7 cellular contexts compared by ENCODE assay signal in the genomic region with DNA sequence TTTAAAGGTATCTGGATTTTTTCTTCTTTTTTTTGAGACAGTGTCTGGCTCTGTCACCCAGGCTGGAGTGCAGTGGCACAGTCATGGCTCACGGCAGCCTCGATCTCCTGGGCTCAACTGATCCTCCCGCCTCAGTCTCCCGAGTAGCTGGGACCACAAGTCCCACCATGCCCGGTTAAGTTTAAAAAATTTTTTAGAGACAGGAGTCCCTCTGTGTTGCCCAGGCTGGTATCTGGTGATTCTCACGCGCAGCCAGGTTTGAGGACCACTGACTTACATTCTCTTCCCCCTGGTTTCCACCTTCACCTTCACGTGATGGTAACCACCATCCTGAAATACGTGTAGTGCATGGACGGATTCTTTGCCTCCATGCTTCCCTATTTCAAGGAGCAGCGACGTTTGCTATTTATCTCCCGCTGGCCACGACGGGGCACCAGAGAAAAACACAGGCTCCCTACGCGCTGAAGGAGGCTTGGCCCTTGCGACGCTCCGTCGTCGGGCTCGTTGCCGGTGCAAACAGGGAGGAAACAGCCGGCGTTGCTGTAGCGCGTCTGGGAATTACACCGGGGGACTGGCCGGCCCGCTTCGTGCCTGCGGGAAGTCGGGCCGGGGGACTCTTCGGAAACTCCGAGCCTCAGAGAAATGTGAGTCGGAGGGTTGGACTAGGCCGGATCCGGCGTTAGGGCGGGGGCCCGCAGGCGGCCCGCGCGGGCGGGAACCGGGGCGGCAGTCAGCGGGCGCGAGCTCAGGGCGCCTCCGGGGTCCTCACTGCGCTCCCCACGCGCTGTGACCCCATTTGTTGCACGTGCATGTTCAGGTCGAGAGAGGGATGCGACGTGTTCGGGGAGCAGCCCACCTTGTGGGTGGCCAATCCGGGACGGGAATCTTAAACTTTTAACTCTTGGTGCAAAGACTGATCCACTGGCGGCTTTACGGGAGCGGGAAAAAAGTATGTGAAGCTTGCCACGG. TPM values are rescaled to one million over a fixed set of nuclear protein-coding genes. Genes with fewer than 3 reads are reported as not detected.
DNase-seq lines count a peak whose midpoint lies in the region; ATAC-seq, FAIRE-seq and TF ChIP-seq lines count a peak whose summit lies in the region.

A gene with protein sequence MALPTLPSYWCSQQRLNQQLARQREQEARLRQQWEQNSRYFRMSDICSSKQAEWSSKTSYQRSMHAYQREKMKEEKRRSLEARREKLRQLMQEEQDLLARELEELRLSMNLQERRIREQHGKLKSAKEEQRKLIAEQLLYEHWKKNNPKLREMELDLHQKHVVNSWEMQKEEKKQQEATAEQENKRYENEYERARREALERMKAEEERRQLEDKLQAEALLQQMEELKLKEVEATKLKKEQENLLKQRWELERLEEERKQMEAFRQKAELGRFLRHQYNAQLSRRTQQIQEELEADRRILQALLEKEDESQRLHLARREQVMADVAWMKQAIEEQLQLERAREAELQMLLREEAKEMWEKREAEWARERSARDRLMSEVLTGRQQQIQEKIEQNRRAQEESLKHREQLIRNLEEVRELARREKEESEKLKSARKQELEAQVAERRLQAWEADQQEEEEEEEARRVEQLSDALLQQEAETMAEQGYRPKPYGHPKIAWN (plus strand): TSS at position 492 of the 969 bp plus-strand sequence. CDS start 2,753 bp downstream, outside the sequence.

- H3K27me3 Mint-ChIP-seq in WTC11 (ENCODE audit: low read depth) (peaks cover 99% of the 10 kb centered on the region), immature natural killer cell (ENCODE audit: low read depth in 3 of 3) (peaks cover 0 to 5% (median 5%) of the 10 kb centered on the region in 3 donors)

- peak; percentile 90 for FAIRE-seq in GM18507 (lab: Jason Lieb, UNC)

- ATAC-seq in HG03103 (IDR thresholded peaks at IDR 0.05; ENCODE audit: low read depth, unreplicated experiment): peak; percentile 64
- peak; percentile 49 for ATAC-seq in WTC11

- peak within 1 kb of the TSS; percentile 85 for H3K4me3 Mint-ChIP-seq in WTC11
- H3K4me3 Mint-ChIP-seq in immature natural killer cell: peak within 1 kb of the TSS; percentile 91 to 99 (median 92)

- POLR2A ChIA-PET in WTC11 (lab: Charles Lee): interaction anchor here (0.7 to 1.4 kb wide), 3 partner anchors 10 to 46 kb away, joined by 3 to 4 read pairs (median 3); no protein-coding TSS in a partner anchor

- H3K36me3 Mint-ChIP-seq in WTC11 (peaks cover 19% of the 10 kb centered on the region), immature natural killer cell (peaks cover 9 to 14% (median 13%) of the 10 kb centered on the region in 3 donors)

- H3K4me1 Mint-ChIP-seq in WTC11 (peaks cover 24% of the 10 kb centered on the region), immature natural killer cell (peaks cover 27 to 36% of the 10 kb centered on the region in 2 donors)

- H3K27ac Mint-ChIP-seq in WTC11: peak within 1 kb of the TSS; percentile 81
- peak within 1 kb of the TSS; percentile 90 to 100 (median 97) for H3K27ac Mint-ChIP-seq in immature natural killer cell

- no peak for TF ChIP-seq CTCF in WTC11 (IDR thresholded peaks at IDR 0.05)
- TF ChIP-seq CTCF in cardiac fibroblast (IDR thresholded peaks at IDR 0.05; ENCODE audit: low read depth, low read length): peak; percentile 49

- CTCF ChIA-PET in WTC11 (lab: Charles Lee): interaction anchor here (1.0 to 2.8 kb wide), 12 partner anchors 9 to 94 kb away, joined by 3 to 36 read pairs (median 4); a partner anchor contains a TSS

- peak within 1 kb of the TSS; percentile 71 to 80 for H3K4me3 ChIP-seq in cardiac fibroblast (replicated peaks in 1 of 2; ENCODE audit: low read depth in 2 of 2, low read length in 2 of 2)

- H3K9me3 Mint-ChIP-seq in WTC11: no peaks in the 10 kb centered on the region
- no peaks in the 10 kb centered on the region for H3K9me3 Mint-ChIP-seq in immature natural killer cell

- DNase-seq in GM18507 (ENCODE audit: extremely low spot score, insufficient read length, low read depth) (peak; percentile 84), NCI-H2227 (lab: John Stamatoyannopoulos, UW; ENCODE audit: unreplicated experiment) (peak; percentile 88), WTC11 (ENCODE audit: low spot score) (peak; percentile 74), cardiac fibroblast (ENCODE audit: low read depth in 2 of 2) (peak; percentile 90), immature natural killer cell (peak; percentile 75 to 77 (median 75)), smooth muscle cell of the brain vasculature (ENCODE audit: low read depth, low spot score) (peak; percentile 67)

TF ChIP-seq in WTC11, 78 proteins besides CTCF, POLR2A, EP300 and RAD21 (continues in another document):
- TF ChIP-seq ZNF138 (CRISPR knock-in tag; conservative IDR thresholded peaks at IDR 0.05) (no peak), FOXJ3 (CRISPR knock-in tag; IDR thresholded peaks at IDR 0.05; ENCODE audit: borderline replicate concordance) (no peak), SOX15 (CRISPR knock-in tag; IDR thresholded peaks at IDR 0.05) (no peak), IRF2 (CRISPR knock-in tag; IDR thresholded peaks at IDR 0.05; ENCODE audit: borderline replicate concordance, low read depth) (no peak), ZBTB21 (CRISPR knock-in tag; IDR thresholded peaks at IDR 0.05; ENCODE audit: borderline replicate concordance) (no peak)
- TF ChIP-seq, protein P1, sequence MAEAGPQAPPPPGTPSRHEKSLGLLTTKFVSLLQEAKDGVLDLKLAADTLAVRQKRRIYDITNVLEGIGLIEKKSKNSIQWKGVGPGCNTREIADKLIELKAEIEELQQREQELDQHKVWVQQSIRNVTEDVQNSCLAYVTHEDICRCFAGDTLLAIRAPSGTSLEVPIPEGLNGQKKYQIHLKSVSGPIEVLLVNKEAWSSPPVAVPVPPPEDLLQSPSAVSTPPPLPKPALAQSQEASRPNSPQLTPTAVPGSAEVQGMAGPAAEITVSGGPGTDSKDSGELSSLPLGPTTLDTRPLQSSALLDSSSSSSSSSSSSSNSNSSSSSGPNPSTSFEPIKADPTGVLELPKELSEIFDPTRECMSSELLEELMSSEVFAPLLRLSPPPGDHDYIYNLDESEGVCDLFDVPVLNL (CRISPR knock-in tag; IDR thresholded peaks at IDR 0.05; ENCODE audit: borderline replicate concordance, low read depth): no peak
- TF ChIP-seq, protein P2, sequence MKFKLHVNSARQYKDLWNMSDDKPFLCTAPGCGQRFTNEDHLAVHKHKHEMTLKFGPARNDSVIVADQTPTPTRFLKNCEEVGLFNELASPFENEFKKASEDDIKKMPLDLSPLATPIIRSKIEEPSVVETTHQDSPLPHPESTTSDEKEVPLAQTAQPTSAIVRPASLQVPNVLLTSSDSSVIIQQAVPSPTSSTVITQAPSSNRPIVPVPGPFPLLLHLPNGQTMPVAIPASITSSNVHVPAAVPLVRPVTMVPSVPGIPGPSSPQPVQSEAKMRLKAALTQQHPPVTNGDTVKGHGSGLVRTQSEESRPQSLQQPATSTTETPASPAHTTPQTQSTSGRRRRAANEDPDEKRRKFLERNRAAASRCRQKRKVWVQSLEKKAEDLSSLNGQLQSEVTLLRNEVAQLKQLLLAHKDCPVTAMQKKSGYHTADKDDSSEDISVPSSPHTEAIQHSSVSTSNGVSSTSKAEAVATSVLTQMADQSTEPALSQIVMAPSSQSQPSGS (CRISPR knock-in tag; IDR thresholded peaks at IDR 0.05; ENCODE audit: borderline replicate concordance, low read depth): no peak
- TF ChIP-seq, protein P3, sequence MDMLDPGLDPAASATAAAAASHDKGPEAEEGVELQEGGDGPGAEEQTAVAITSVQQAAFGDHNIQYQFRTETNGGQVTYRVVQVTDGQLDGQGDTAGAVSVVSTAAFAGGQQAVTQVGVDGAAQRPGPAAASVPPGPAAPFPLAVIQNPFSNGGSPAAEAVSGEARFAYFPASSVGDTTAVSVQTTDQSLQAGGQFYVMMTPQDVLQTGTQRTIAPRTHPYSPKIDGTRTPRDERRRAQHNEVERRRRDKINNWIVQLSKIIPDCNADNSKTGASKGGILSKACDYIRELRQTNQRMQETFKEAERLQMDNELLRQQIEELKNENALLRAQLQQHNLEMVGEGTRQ (CRISPR knock-in tag; IDR thresholded peaks at IDR 0.05): no peak
- TF ChIP-seq, protein P4, sequence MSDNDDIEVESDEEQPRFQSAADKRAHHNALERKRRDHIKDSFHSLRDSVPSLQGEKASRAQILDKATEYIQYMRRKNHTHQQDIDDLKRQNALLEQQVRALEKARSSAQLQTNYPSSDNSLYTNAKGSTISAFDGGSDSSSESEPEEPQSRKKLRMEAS (CRISPR knock-in tag; IDR thresholded peaks at IDR 0.05): peak; percentile 27; the same call in 1 of the 2 replicates
- TF ChIP-seq, protein P5, sequence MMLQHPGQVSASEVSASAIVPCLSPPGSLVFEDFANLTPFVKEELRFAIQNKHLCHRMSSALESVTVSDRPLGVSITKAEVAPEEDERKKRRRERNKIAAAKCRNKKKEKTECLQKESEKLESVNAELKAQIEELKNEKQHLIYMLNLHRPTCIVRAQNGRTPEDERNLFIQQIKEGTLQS (CRISPR knock-in tag; conservative IDR thresholded peaks at IDR 0.05): no peak
- TF ChIP-seq, protein P6, sequence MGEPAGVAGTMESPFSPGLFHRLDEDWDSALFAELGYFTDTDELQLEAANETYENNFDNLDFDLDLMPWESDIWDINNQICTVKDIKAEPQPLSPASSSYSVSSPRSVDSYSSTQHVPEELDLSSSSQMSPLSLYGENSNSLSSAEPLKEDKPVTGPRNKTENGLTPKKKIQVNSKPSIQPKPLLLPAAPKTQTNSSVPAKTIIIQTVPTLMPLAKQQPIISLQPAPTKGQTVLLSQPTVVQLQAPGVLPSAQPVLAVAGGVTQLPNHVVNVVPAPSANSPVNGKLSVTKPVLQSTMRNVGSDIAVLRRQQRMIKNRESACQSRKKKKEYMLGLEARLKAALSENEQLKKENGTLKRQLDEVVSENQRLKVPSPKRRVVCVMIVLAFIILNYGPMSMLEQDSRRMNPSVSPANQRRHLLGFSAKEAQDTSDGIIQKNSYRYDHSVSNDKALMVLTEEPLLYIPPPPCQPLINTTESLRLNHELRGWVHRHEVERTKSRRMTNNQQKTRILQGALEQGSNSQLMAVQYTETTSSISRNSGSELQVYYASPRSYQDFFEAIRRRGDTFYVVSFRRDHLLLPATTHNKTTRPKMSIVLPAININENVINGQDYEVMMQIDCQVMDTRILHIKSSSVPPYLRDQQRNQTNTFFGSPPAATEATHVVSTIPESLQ (CRISPR knock-in tag; IDR thresholded peaks at IDR 0.05): no peak

RNA-seq across cellular contexts. Expression of the gene that starts here (rescaled TPM):
- total RNA-seq in WTC11 (2021): 7.9 to 10.1 TPM (median 10.0 TPM) in 3 replicates
- 10 to 100 TPM in 1 of 3 donors, 1 to 10 TPM in 2; 2.9 to 22.8 (median 9.1) TPM for polyA plus RNA-seq in immature natural killer cell

Comparison
In these comparisons a context has a peak if more than half of its experiments do, and no peak if none do; other contexts are left out.
1. Peak in every context shown above with its lines: DNase-seq, ATAC-seq and H3K4me3 ChIP-seq.